ENCODE assay signal across 16 cellular contexts in the genomic region with DNA sequence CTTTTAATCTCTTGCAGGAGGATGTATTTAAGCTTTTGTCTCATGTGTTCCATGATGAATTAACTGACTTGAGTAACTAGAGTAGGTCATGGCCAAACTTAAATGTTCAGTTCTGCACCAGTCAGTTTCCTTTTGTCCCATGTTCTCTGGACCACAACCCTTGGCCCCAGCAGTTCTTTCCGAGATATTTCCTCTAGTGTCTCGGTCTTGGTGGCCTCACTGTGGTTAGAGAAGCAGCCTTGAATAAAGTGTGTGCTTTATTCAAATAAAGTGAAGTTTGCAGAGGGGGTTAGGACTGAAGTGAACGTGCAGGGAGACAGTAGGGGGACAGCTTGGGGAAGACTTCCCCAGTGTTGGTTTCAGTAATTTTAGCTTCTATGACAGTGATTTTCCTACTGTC. TPM values are rescaled to one million over a fixed set of nuclear protein-coding genes. Genes with fewer than 3 reads are reported as not detected.
DNase-seq lines count a peak whose midpoint lies in the region; ATAC-seq, FAIRE-seq and TF ChIP-seq lines count a peak whose summit lies in the region.
"Had no signal": no experiment of that assay in that cellular context is flagged by ENCODE, and none has a peak within 500 bp of the region (broad histone marks: within the 10 kb centered on the region; RNA-seq: fewer than 3 reads in every experiment).

No MANE protein-coding gene starts in this region.

- H2AFZ ChIP-seq in astrocyte (ENCODE audit: low read depth, low read length) = no peak overlapping the region

- no peak for TF ChIP-seq CTCF in astrocyte (IDR thresholded peaks at IDR 0.05; ENCODE audit: insufficient read depth, low read depth, low read length)

- no peaks in the 10 kb centered on the region for H3K9me3 Mint-ChIP-seq in CD4-positive, CD25-positive, alpha-beta regulatory T cell
- H3K9me3 Mint-ChIP-seq in astrocyte (ENCODE audit: unreplicated experiment) = no peaks in the 10 kb centered on the region
- H3K9me3 Mint-ChIP-seq: dendritic cell treated with granulocyte-macrophage colony-stimulating factor and Interleukin-4, amounts not matched to agents 40 ng/mL and 50 ng/mL, for 4 days; mesothelial cell of epicardium had no signal

- FAIRE-seq in GM12891 (lab: Jason Lieb, UNC) (peak; percentile 70), astrocyte (lab: Jason Lieb, UNC) (no peak)

- H3K27me3 ChIP-seq in CD4-positive, CD25-positive, alpha-beta regulatory T cell (ENCODE audit: control insufficient read depth, insufficient read depth, low read length) = no peaks in the 10 kb centered on the region
- H3K27me3 ChIP-seq in astrocyte (ENCODE audit: insufficient read depth, low read length) (no peaks in the 10 kb centered on the region), MG63 (no peaks in the 10 kb centered on the region)
- H3K27me3 ChIP-seq: body of pancreas, esophagus muscularis mucosa, heart right ventricle had no signal

- H3K36me3 Mint-ChIP-seq in CD4-positive, CD25-positive, alpha-beta regulatory T cell = peaks cover 25% of the 10 kb centered on the region
- peaks cover 8% of the 10 kb centered on the region for H3K36me3 Mint-ChIP-seq in astrocyte (ENCODE audit: low read depth, unreplicated experiment)

- no peak overlapping the region for H3K4me2 ChIP-seq in astrocyte (ENCODE audit: low read length)

- ATAC-seq in CD4-positive, CD25-positive, alpha-beta regulatory T cell (ENCODE audit: low read depth in 2 of 2) = no peak
- ATAC-seq in GM21526 (IDR thresholded peaks at IDR 0.05; ENCODE audit: low FRiP score, unreplicated experiment) (no peak), HG02571 (IDR thresholded peaks at IDR 0.05; ENCODE audit: unreplicated experiment) (no peak)
- ATAC-seq: body of pancreas, heart right ventricle had no signal

- H3K27me3 Mint-ChIP-seq in CD4-positive, CD25-positive, alpha-beta regulatory T cell = no peaks in the 10 kb centered on the region
- no peaks in the 10 kb centered on the region for H3K27me3 Mint-ChIP-seq in astrocyte (ENCODE audit: low read depth, unreplicated experiment)
- H3K27me3 Mint-ChIP-seq: B cell; dendritic cell treated with granulocyte-macrophage colony-stimulating factor and Interleukin-4, amounts not matched to agents 40 ng/mL and 50 ng/mL, for 4 days had no signal

- H3K4me3 Mint-ChIP-seq in CD4-positive, CD25-positive, alpha-beta regulatory T cell = no peak overlapping the region
- H3K4me3 Mint-ChIP-seq in astrocyte (ENCODE audit: unreplicated experiment) = peak overlapping the region; percentile 5
- H3K4me3 Mint-ChIP-seq: B cell; dendritic cell treated with granulocyte-macrophage colony-stimulating factor and Interleukin-4, amounts not matched to agents 40 ng/mL and 50 ng/mL, for 4 days; mesothelial cell of epicardium had no signal

- H3K36me3 ChIP-seq in CD4-positive, CD25-positive, alpha-beta regulatory T cell (ENCODE audit: control insufficient read depth, insufficient read depth, low read length) = peaks cover 27% of the 10 kb centered on the region
- H3K36me3 ChIP-seq in astrocyte (ENCODE audit: insufficient read depth, low read length) (peaks cover 17% of the 10 kb centered on the region), MG63 (no peaks in the 10 kb centered on the region)

- H3K4me3 ChIP-seq in CD4-positive, CD25-positive, alpha-beta regulatory T cell (ENCODE audit: low read depth, low read length) = no peak overlapping the region
- no peak overlapping the region for H3K4me3 ChIP-seq in astrocyte (ENCODE audit: insufficient read depth, low read depth, low read length)
- H3K4me3 ChIP-seq in MG63 = no peak overlapping the region
- H3K4me3 ChIP-seq: body of pancreas, esophagus muscularis mucosa, heart right ventricle, thoracic aorta had no signal

- H3K27ac Mint-ChIP-seq in CD4-positive, CD25-positive, alpha-beta regulatory T cell = peak overlapping the region in 2 of 3 donors; percentile 19 to 60
- H3K27ac Mint-ChIP-seq in astrocyte (ENCODE audit: unreplicated experiment) = no peak overlapping the region
- H3K27ac Mint-ChIP-seq: B cell; dendritic cell treated with granulocyte-macrophage colony-stimulating factor and Interleukin-4, amounts not matched to agents 40 ng/mL and 50 ng/mL, for 4 days; mesothelial cell of epicardium had no signal

- no peak overlapping the region for H3K9ac ChIP-seq in astrocyte (ENCODE audit: low read length)

- no peak for TF ChIP-seq POLR2A in GM12891 (IDR thresholded peaks at IDR 0.05; ENCODE audit: low read depth, low read length)

- no peaks in the 10 kb centered on the region for H3K4me1 ChIP-seq in CD4-positive, CD25-positive, alpha-beta regulatory T cell (ENCODE audit: control insufficient read depth, insufficient read depth, low read length, poor library complexity, severe bottlenecking)
- H3K4me1 ChIP-seq in astrocyte (ENCODE audit: insufficient read depth, low read length) = no peaks in the 10 kb centered on the region
- H3K4me1 ChIP-seq: body of pancreas had no signal

- peaks cover 4 to 36% (median 25%) of the 10 kb centered on the region in 4 donors for H3K4me1 Mint-ChIP-seq in CD4-positive, CD25-positive, alpha-beta regulatory T cell
- H3K4me1 Mint-ChIP-seq in astrocyte (ENCODE audit: low read depth, unreplicated experiment) = peaks cover 4% of the 10 kb centered on the region
- H3K4me1 Mint-ChIP-seq: mesothelial cell of epicardium had no signal

- H3K9me3 ChIP-seq in CD4-positive, CD25-positive, alpha-beta regulatory T cell (ENCODE audit: control insufficient read depth in 2 of 2, low read length in 2 of 2) = no peaks in the 10 kb centered on the region
- H3K9me3 ChIP-seq in astrocyte (ENCODE audit: insufficient read depth, low read depth, low read length) (no peaks in the 10 kb centered on the region), MG63 (no peaks in the 10 kb centered on the region)
- H3K9me3 ChIP-seq: body of pancreas, esophagus muscularis mucosa, heart right ventricle, thoracic aorta had no signal

- H3K79me2 ChIP-seq in astrocyte (ENCODE audit: insufficient read depth, low read length) = peaks cover 47% of the 10 kb centered on the region

- no peak overlapping the region for H3K27ac ChIP-seq in CD4-positive, CD25-positive, alpha-beta regulatory T cell (ENCODE audit: insufficient read depth, low read length, poor library complexity, severe bottlenecking)
- H3K27ac ChIP-seq in astrocyte (ENCODE audit: low read depth, low read length) = no peak overlapping the region
- H3K27ac ChIP-seq: body of pancreas, esophagus muscularis mucosa, heart right ventricle, thoracic aorta had no signal

- peaks cover 41% of the 10 kb centered on the region for H4K20me1 ChIP-seq in astrocyte (ENCODE audit: insufficient read depth, low read length)

- no peak for DNase-seq in CD4-positive, CD25-positive, alpha-beta regulatory T cell
- DNase-seq in GM12891 (ENCODE audit: insufficient read length, low spot score) = no peak
- DNase-seq in MV-4-11 (lab: John Stamatoyannopoulos, UW) = peak; percentile 42
- no peak for DNase-seq in astrocyte (ENCODE audit: low read depth)
- DNase-seq in MG63 = no peak
- DNase-seq in activated gamma-delta T cell (lab: John Stamatoyannopoulos, UW) = no peak
- DNase-seq: body of pancreas, heart right ventricle, NCI-H82 had no signal

TF ChIP-seq in GM12891, 5 proteins besides CTCF, POLR2A, EP300 and RAD21:
- no peak for TF ChIP-seq SPI1 (IDR thresholded peaks at IDR 0.05; ENCODE audit: low read depth, low read length)
- no peak for TF ChIP-seq TAF1 (IDR thresholded peaks at IDR 0.05; ENCODE audit: low read depth, low read length)
TF ChIP-seq in GM12891: peak in this region for 0.

RNA-seq across cellular contexts. Expression of a gene that starts 9.3 kb away (rescaled TPM):
- 14.2 TPM for total RNA-seq in CD4-positive, CD25-positive, alpha-beta regulatory T cell
- 10 to 100 TPM in 1 of 4 donors, 1 to 10 TPM in 3; 3.3 to 12.6 (median 6.4) TPM for polyA plus RNA-seq in CD4-positive, CD25-positive, alpha-beta regulatory T cell
- polyA plus RNA-seq in GM12891 (2012; ENCODE audit: low read depth, missing spikeins) = 4.1 TPM
- 8.2 and 8.7 TPM in 2 replicates for total RNA-seq in astrocyte
- 4.3 and 8.0 TPM in 2 replicates for total RNA-seq in MG63 (2014; rRNA removed; shearing (Covaris generic); ENCODE audit: low replicate concordance)

RNA-seq across cellular contexts. Expression of a gene that starts 13.2 kb away (rescaled TPM):
- 30.2 TPM for total RNA-seq in CD4-positive, CD25-positive, alpha-beta regulatory T cell
- 1 to 10 TPM; 2.7 to 5.3 (median 4.7) TPM for polyA plus RNA-seq in CD4-positive, CD25-positive, alpha-beta regulatory T cell
- 4.2 TPM for polyA plus RNA-seq in GM12891 (2012; ENCODE audit: low read depth, missing spikeins)
- total RNA-seq in astrocyte = 10.6 and 11.2 TPM in 2 replicates
- 4.8 and 6.2 TPM in 2 replicates for total RNA-seq in MG63 (2014; rRNA removed; shearing (Covaris generic); ENCODE audit: low replicate concordance)

RNA-seq across cellular contexts. Expression of a gene that starts 53.4 kb away (rescaled TPM):
- 18.6 TPM for total RNA-seq in CD4-positive, CD25-positive, alpha-beta regulatory T cell
- 1 to 10 TPM in 3 of 4 donors, under 1 TPM in 1; 0.83 to 1.4 (median 1.2) TPM for polyA plus RNA-seq in CD4-positive, CD25-positive, alpha-beta regulatory T cell
- polyA plus RNA-seq in GM12891 (2012; ENCODE audit: low read depth, missing spikeins) = 13.6 TPM
- total RNA-seq in astrocyte = 26.9 and 28.1 TPM in 2 replicates
- total RNA-seq in MG63 (2014; rRNA removed; shearing (Covaris generic); ENCODE audit: low replicate concordance) = 9.1 and 10.8 TPM in 2 replicates
